ENCODE assay signal across 8 cellular contexts in the genomic region with DNA sequence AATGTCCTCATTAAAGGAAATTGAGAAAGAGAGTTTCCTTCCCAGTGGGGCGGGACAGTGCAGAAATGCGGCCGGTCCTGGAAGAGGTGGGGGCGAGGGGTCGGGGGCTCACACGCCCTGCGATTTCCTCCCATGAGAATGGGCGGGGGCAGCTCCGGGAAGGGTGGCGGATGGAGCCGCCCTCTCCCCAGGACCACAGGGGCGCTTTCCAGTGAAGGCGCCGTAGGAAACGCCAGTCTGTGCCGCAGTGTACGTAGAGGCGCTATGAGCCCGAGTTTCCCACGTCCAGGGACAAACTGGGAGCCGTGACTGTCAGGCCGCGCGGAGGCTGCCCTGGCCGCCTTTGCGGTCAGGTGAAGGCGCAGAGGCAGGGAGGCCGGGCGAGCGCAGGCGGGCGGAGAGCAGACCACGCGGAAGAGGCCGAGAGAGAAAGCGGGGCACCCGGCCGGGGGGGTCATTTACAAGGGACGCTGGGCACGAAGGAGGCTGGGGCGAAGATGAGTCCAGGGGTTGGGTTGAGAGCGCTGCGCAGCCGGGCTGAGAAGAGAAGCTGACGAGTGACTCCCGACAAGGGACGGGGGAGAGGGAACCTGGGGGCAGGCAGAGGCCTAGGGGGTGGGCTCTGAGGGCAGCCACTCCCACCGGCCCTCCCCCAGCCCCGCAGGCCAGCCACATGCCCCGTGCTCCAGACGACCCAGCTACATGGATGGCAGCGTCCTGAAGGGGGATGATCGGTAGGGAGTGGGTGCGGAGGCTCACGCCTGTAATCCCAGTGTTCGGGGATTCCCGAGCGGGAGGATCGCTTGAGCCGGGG. TPM values are rescaled to one million over a fixed set of nuclear protein-coding genes. Genes with fewer than 3 reads are reported as not detected.
DNase-seq lines count a peak whose midpoint lies in the region; ATAC-seq and TF ChIP-seq lines count a peak whose summit lies in the region.

No MANE protein-coding gene starts in this region.

- H3K27me3 Mint-ChIP-seq in T-cell: no peaks in the 10 kb centered on the region

- H3K4me3 Mint-ChIP-seq in T-cell: peak overlapping the region; percentile 84 to 96 (median 85)

- TF ChIP-seq POLR2A in body of pancreas (IDR thresholded peaks at IDR 0.05): peak; percentile 4 to 56 (median 34)

- H3K4me1 Mint-ChIP-seq in T-cell: peaks cover 50 to 69% (median 67%) of the 10 kb centered on the region in 3 donors

- H3K27ac ChIP-seq in body of pancreas (peak overlapping the region; percentile 42 to 90 (median 78)), skeletal muscle tissue (ENCODE audit: low read depth, low read length) (peak overlapping the region; percentile 79)

- POLR2A ChIA-PET in T-cell (lab: Charles Lee): no interaction called here

- no peak for TF ChIP-seq CTCF in body of pancreas (IDR thresholded peaks at IDR 0.05)

- DNase-seq in NCI-H1417 (lab: John Stamatoyannopoulos, UW) (peak in 2 of 3 experiments; percentile 29 to 44), NCI-H1417 treated with DMSO at 0.1 percent for 48 hours (lab: John Stamatoyannopoulos, UW) (no peak), T-cell (peak in 28 of 34 experiments; percentile 11 to 58 (median 38)), body of pancreas (peak in 3 of 4 donors; percentile 49 to 57 (median 53)), iPS-NIHi11 (ENCODE audit: low spot score) (peak; percentile 86), NCI-H128 (lab: John Stamatoyannopoulos, UW; ENCODE audit: unreplicated experiment) (no peak)

- WGBS in body of pancreas, 2 donors: 48 to 78% methylated on average over 57 to 60 of the region's 60 CpGs

- H3K27me3 ChIP-seq in body of pancreas (no peaks in the 10 kb centered on the region), skeletal muscle tissue (ENCODE audit: control insufficient read depth in 3 of 3, insufficient read depth in 3 of 3, low read length in 3 of 3) (peaks cover 0 to 15% (median 0%) of the 10 kb centered on the region in 3 donors)

- peak overlapping the region; percentile 72 to 83 (median 76) for H3K9ac ChIP-seq in skeletal muscle tissue (ENCODE audit: low read depth in 1 of 3, low read length in 3 of 3)

- peak overlapping the region; percentile 99 for H3K27ac Mint-ChIP-seq in T-cell

- ATAC-seq in HG03025 (IDR thresholded peaks at IDR 0.05; ENCODE audit: low FRiP score, unreplicated experiment) (peak; percentile 30), T-cell (replicated peaks in 1 of 4) (peak; percentile 59 to 75 (median 60)), body of pancreas (peak; percentile 38)

- H3K36me3 Mint-ChIP-seq in T-cell: no peaks in the 10 kb centered on the region

- CTCF ChIA-PET in T-cell (lab: Charles Lee): no interaction called here

- no peaks in the 10 kb centered on the region for H3K9me3 Mint-ChIP-seq in T-cell

- intact Hi-C loops in body of pancreas (cut with DNase I): no loop called here

- H3K36me3 ChIP-seq in body of pancreas (replicated peaks in 1 of 2; ENCODE audit: insufficient read depth in 1 of 2, low read depth in 2 of 2) (no peaks in the 10 kb centered on the region), skeletal muscle tissue (ENCODE audit: control insufficient read depth in 3 of 3, insufficient read depth in 3 of 3, low read length in 3 of 3) (no peaks in the 10 kb centered on the region)

- H3K9me3 ChIP-seq in body of pancreas: no peaks in the 10 kb centered on the region
- no peaks in the 10 kb centered on the region for H3K9me3 ChIP-seq in skeletal muscle tissue (ENCODE audit: control insufficient read depth in 3 of 3, low read length in 3 of 3)

- H3K4me3 ChIP-seq in body of pancreas (peak overlapping the region in 1 of 2 donors; percentile 36), skeletal muscle tissue (ENCODE audit: low read length in 3 of 3) (peak overlapping the region; percentile 52 to 73 (median 72))

- H3K4me1 ChIP-seq in body of pancreas (peaks cover 32% of the 10 kb centered on the region), skeletal muscle tissue (ENCODE audit: control insufficient read depth in 3 of 3, insufficient read depth in 3 of 3, low read length in 3 of 3) (peaks cover 17 to 39% (median 31%) of the 10 kb centered on the region in 3 donors)

RNA-seq across cellular contexts. Expression of a gene that starts 45.0 kb away (rescaled TPM):
- 10 to 100 TPM; 13.8 to 39.8 (median 16.1) TPM for total RNA-seq in T-cell
- 10 to 100 TPM; 42.5 to 63.0 TPM for total RNA-seq in body of pancreas
- 3.1 TPM for total RNA-seq in skeletal muscle tissue

Comparison
In these comparisons a context has a peak if more than half of its experiments do, and no peak if none do; other contexts are left out.
1. DNase-seq: peak in NCI-H1417 (2 of 3), T-cell (28 of 34), body of pancreas (3 of 4) and iPS-NIHi11 (single experiment); none in NCI-H1417 treated with DMSO at 0.1 percent for 48 hours (single experiment) and NCI-H128 (single experiment).
2. Peak in every context shown above with its lines, with median percentiles within 50 percentile points of each other: ATAC-seq.